Comparison of ENCODE assay signal across 18 cellular contexts in genomic region chr2:114727012-114727411, GRCh38.
"Had no signal": no experiment of that assay in that cellular context is flagged by ENCODE, and none has a peak within 500 bp of the region (broad histone marks: within the 10 kb centered on the region; RNA-seq: fewer than 3 reads in every experiment).

No MANE protein-coding gene starts in this region.

- H3K9me3 ChIP-seq: adrenal gland, left lung, neutrophil, right atrium auricular region had no signal

- H3K36me3 ChIP-seq: adrenal gland, left lung, neutrophil, right atrium auricular region had no signal

- H3K4me1 Mint-ChIP-seq: naive thymus-derived CD8-positive, alpha-beta T cell had no signal

- H3K9me3 Mint-ChIP-seq: activated T-helper 1 cell treated with anti-CD3 and anti-CD28 coated beads, Interleukin-12 subunit alpha, Interleukin-12 subunit beta, Interleukin-2, Interleukin-4 antibody, amounts not matched to agents 30 ng/mL and 10 ng/mL and 1 ng/mL, durations not matched to agents 14 hours and 24 hours and 36 hours; type B pancreatic cell had no signal

- H3K27ac ChIP-seq: adrenal gland, left lung, neutrophil, parathyroid adenoma, right atrium auricular region had no signal

- H3K36me3 Mint-ChIP-seq: activated naive CD4-positive, alpha-beta T cell treated with anti-CD3 and anti-CD28 coated beads, Interleukin-2, amount 50 U/mL, for 72 hours; naive thymus-derived CD8-positive, alpha-beta T cell; type B pancreatic cell had no signal

- H3K27me3 Mint-ChIP-seq: type B pancreatic cell had no signal

- H3K27me3 ChIP-seq: adrenal gland, left lung, neutrophil, right atrium auricular region had no signal

- H3K4me3 Mint-ChIP-seq: activated T-helper 1 cell treated with anti-CD3 and anti-CD28 coated beads, Interleukin-12 subunit alpha, Interleukin-12 subunit beta, Interleukin-2, Interleukin-4 antibody, amounts not matched to agents 30 ng/mL and 10 ng/mL and 1 ng/mL, durations not matched to agents 14 hours and 24 hours and 36 hours; naive thymus-derived CD8-positive, alpha-beta T cell; stimulated activated naive CD8-positive, alpha-beta T cell treated with anti-CD3 and anti-CD28 coated beads, Interleukin-15, Interleukin-2, amounts not matched to agents 100 ng/mL and 50 ng/mL, for 24 hours; type B pancreatic cell had no signal

- H3K4me1 ChIP-seq: adrenal gland, left lung, parathyroid adenoma, right atrium auricular region had no signal

- ATAC-seq: activated naive CD4-positive, alpha-beta T cell treated with anti-CD3 and anti-CD28 coated beads, Interleukin-2, amount 50 U/mL, for 72 hours; left lung; naive thymus-derived CD8-positive, alpha-beta T cell had no signal

- DNase-seq: activated CD4-positive, alpha-beta T cell treated with anti-CD3 and anti-CD28 coated beads, Interleukin-2, amount 50 U/mL, for 4 hours; activated gamma-delta T cell treated with Interleukin-2 at 50 U/mL for 16 hours; adrenal gland; foreskin fibroblast; left lung; mammary epithelial cell; naive thymus-derived CD8-positive, alpha-beta T cell; small intestine; stimulated activated CD4-positive, alpha-beta T cell treated with anti-CD3 and anti-CD28 coated beads, Interleukin-15, amount 100 ng/mL, for 24 hours; stimulated activated CD4-positive, alpha-beta T cell treated with anti-CD3 and anti-CD28 coated beads, Interleukin-2, amount 100 ng/mL, for 48 hours; T-helper 2 cell had no signal

- H3K4me3 ChIP-seq: adrenal gland, left lung, right atrium auricular region had no signal

- H3K27ac Mint-ChIP-seq: activated naive CD4-positive, alpha-beta T cell treated with anti-CD3 and anti-CD28 coated beads, Interleukin-2, amount 50 U/mL, for 72 hours; activated T-helper 1 cell treated with anti-CD3 and anti-CD28 coated beads, Interleukin-12 subunit alpha, Interleukin-12 subunit beta, Interleukin-2, Interleukin-4 antibody, amounts not matched to agents 30 ng/mL and 10 ng/mL and 1 ng/mL, durations not matched to agents 14 hours and 24 hours and 36 hours; naive thymus-derived CD8-positive, alpha-beta T cell; stimulated activated naive CD8-positive, alpha-beta T cell treated with anti-CD3 and anti-CD28 coated beads, Interleukin-15, Interleukin-2, amounts not matched to agents 100 ng/mL and 50 ng/mL, for 24 hours; type B pancreatic cell had no signal
